Comparison of ENCODE assay signal across 9 cellular contexts in genomic region chr15:60004846-60005351, GRCh38. TPM values are rescaled to one million over a fixed set of nuclear protein-coding genes. Genes with fewer than 3 reads are reported as not detected.
DNase-seq lines count a peak whose midpoint lies in the region; ATAC-seq and TF ChIP-seq lines count a peak whose summit lies in the region.
"Had no signal": no experiment of that assay in that cellular context is flagged by ENCODE, and none has a peak within 500 bp of the region (broad histone marks: within the 10 kb centered on the region; RNA-seq: fewer than 3 reads in every experiment).

No MANE protein-coding gene starts in this region.

- DNase-seq in activated CD8-positive, alpha-beta memory T cell treated with anti-CD3 and anti-CD28 coated beads for 24 hours = peak; percentile 72
- DNase-seq in activated CD8-positive, alpha-beta memory T cell treated with anti-CD3 and anti-CD28 coated beads, Interleukin-2, amount 50 U/mL, for 4 hours = no peak
- DNase-seq in activated CD8-positive, alpha-beta T cell treated with anti-CD3 and anti-CD28 coated beads, Interleukin-2, amount 10 ng/mL, durations not matched to agents 7 days and 5 days = no peak
- peak in 2 of 3 donors; percentile 17 to 18 for DNase-seq in immature natural killer cell
- no peak for DNase-seq in testis
- DNase-seq in glomerular visceral epithelial cell (ENCODE audit: extremely low spot score) = no peak
- no peak for DNase-seq in NCI-H2029 (lab: John Stamatoyannopoulos, UW)
- DNase-seq in BE2C = no peak

- POLR2A ChIA-PET in activated CD8-positive, alpha-beta T cell treated with anti-CD3 and anti-CD28 coated beads, Interleukin-2, amount 10 ng/mL, durations not matched to agents 7 days and 5 days (lab: Charles Lee) = interaction anchor here (0.6 to 1.2 kb wide), 4 partner anchors 9 to 122 kb away, joined by 3 to 4 read pairs (median 4); no protein-coding TSS in a partner anchor

- intact Hi-C loops in testis (cut with DNase I; ENCODE audit: low total_unique reads) = no loop called here

- ATAC-seq in activated CD8-positive, alpha-beta T cell treated with anti-CD3 and anti-CD28 coated beads, Interleukin-2, amount 10 ng/mL, durations not matched to agents 7 days and 5 days = peak; percentile 2

- H3K36me3 Mint-ChIP-seq in activated CD8-positive, alpha-beta T cell treated with anti-CD3 and anti-CD28 coated beads, Interleukin-2, amount 10 ng/mL, durations not matched to agents 7 days and 5 days (ENCODE audit: low read depth) = peaks cover 24% of the 10 kb centered on the region
- H3K36me3 Mint-ChIP-seq in immature natural killer cell = peaks cover 0 to 4% (median 0%) of the 10 kb centered on the region in 3 donors

- H3K27ac Mint-ChIP-seq in activated CD8-positive, alpha-beta T cell treated with anti-CD3 and anti-CD28 coated beads, Interleukin-2, amount 10 ng/mL, durations not matched to agents 7 days and 5 days = peak overlapping the region; percentile 90
- no peak overlapping the region for H3K27ac Mint-ChIP-seq in immature natural killer cell

- H3K36me3 ChIP-seq in testis (ENCODE audit: low read depth, missing control alignments) (no peaks in the 10 kb centered on the region), BE2C (no peaks in the 10 kb centered on the region)

- H3K9me3 ChIP-seq in testis (no peaks in the 10 kb centered on the region), BE2C (no peaks in the 10 kb centered on the region)

- H3K27me3 Mint-ChIP-seq in activated CD8-positive, alpha-beta T cell treated with anti-CD3 and anti-CD28 coated beads, Interleukin-2, amount 10 ng/mL, durations not matched to agents 7 days and 5 days (ENCODE audit: low read depth) = peaks cover 88% of the 10 kb centered on the region
- peaks cover 51 to 80% (median 76%) of the 10 kb centered on the region in 3 donors for H3K27me3 Mint-ChIP-seq in immature natural killer cell (ENCODE audit: low read depth in 3 of 3)

- no peak for TF ChIP-seq POLR2A in testis (IDR thresholded peaks at IDR 0.05)

- no peaks in the 10 kb centered on the region for H3K9me3 Mint-ChIP-seq in activated CD8-positive, alpha-beta T cell treated with anti-CD3 and anti-CD28 coated beads, Interleukin-2, amount 10 ng/mL, durations not matched to agents 7 days and 5 days (ENCODE audit: insufficient read depth)
- H3K9me3 Mint-ChIP-seq in immature natural killer cell = peaks cover 0 to 5% (median 2%) of the 10 kb centered on the region in 6 donors

- CTCF ChIA-PET in activated CD8-positive, alpha-beta T cell treated with anti-CD3 and anti-CD28 coated beads, Interleukin-2, amount 10 ng/mL, durations not matched to agents 7 days and 5 days (lab: Charles Lee) = interaction anchor here (0.9 to 2.8 kb wide), 13 partner anchors 9 to 175 kb away, joined by 3 to 34 read pairs (median 5); no protein-coding TSS in a partner anchor

- H3K4me1 ChIP-seq in testis (peaks cover 22% of the 10 kb centered on the region), BE2C (no peaks in the 10 kb centered on the region)

- peaks cover 67% of the 10 kb centered on the region for H3K4me1 Mint-ChIP-seq in activated CD8-positive, alpha-beta T cell treated with anti-CD3 and anti-CD28 coated beads, Interleukin-2, amount 10 ng/mL, durations not matched to agents 7 days and 5 days (ENCODE audit: low read depth)
- H3K4me1 Mint-ChIP-seq in immature natural killer cell = peaks cover 36 to 37% of the 10 kb centered on the region in 2 donors

- 4 to 8% methylated on average over 8 to 44 of the region's 44 CpGs for WGBS in testis, 2 donors

- H3K4me3 Mint-ChIP-seq in activated CD8-positive, alpha-beta T cell treated with anti-CD3 and anti-CD28 coated beads, Interleukin-2, amount 10 ng/mL, durations not matched to agents 7 days and 5 days = peak overlapping the region; percentile 94
- H3K4me3 Mint-ChIP-seq in immature natural killer cell = peak overlapping the region; percentile 84 to 98 (median 92)

- H3K27me3 ChIP-seq in testis = peaks cover 5% of the 10 kb centered on the region
- H3K27me3 ChIP-seq in BE2C = peaks cover 98% of the 10 kb centered on the region

- TF ChIP-seq CTCF in testis (IDR thresholded peaks at IDR 0.05) = no peak
- TF ChIP-seq CTCF in BE2C (IDR thresholded peaks at IDR 0.05; ENCODE audit: low read depth, low read length) = no peak

- H3K4me3 ChIP-seq in testis (peak overlapping the region; percentile 40 to 42), BE2C (ENCODE audit: low read depth, low read length) (no peak overlapping the region)

- no peak overlapping the region for H3K27ac ChIP-seq in testis

RNA-seq across cellular contexts. Expression of gene FOXB1, which starts 0.8 kb away (rescaled TPM):
- under 1 TPM; 0.50 to 0.52 TPM for total RNA-seq in activated CD8-positive, alpha-beta T cell treated with anti-CD3 and anti-CD28 coated beads, Interleukin-2, amount 10 ng/mL, durations not matched to agents 7 days and 5 days
- under 1 TPM in 1 of 3 donors, not detected in 2; 0.07 TPM for polyA plus RNA-seq in immature natural killer cell
- total RNA-seq in testis = 1 to 10 TPM in 1 of 2 donors, under 1 TPM in 1; 0.56 to 1.5 TPM
- polyA plus RNA-seq in testis (ENCODE audit: insufficient read depth, low read depth, low replicate concordance) = 7.4 TPM
- polyA plus RNA-seq in BE2C (2012; ENCODE audit: insufficient read depth, insufficient read length, low read depth) = not detected
- total RNA-seq: temporal lobe had no signal

Comparison
In these comparisons a context has a peak if more than half of its experiments do, and no peak if none do; other contexts are left out.
1. DNase-seq: peak in activated CD8-positive, alpha-beta memory T cell treated with anti-CD3 and anti-CD28 coated beads for 24 hours (single experiment) and immature natural killer cell (2 of 3); none in activated CD8-positive, alpha-beta memory T cell treated with anti-CD3 and anti-CD28 coated beads, Interleukin-2, amount 50 U/mL, for 4 hours (single experiment), activated CD8-positive, alpha-beta T cell treated with anti-CD3 and anti-CD28 coated beads, Interleukin-2, amount 10 ng/mL, durations not matched to agents 7 days and 5 days (single experiment), testis (single experiment), glomerular visceral epithelial cell (single experiment), NCI-H2029 (single experiment) and BE2C (single experiment).